Comparison of ENCODE assay signal across 15 cellular contexts in genomic region chr5:176400382-176401156, GRCh38. TPM values are rescaled to one million over a fixed set of nuclear protein-coding genes. Genes with fewer than 3 reads are reported as not detected.
DNase-seq lines count a peak whose midpoint lies in the region; ATAC-seq and TF ChIP-seq lines count a peak whose summit lies in the region.
"Had no signal": no experiment of that assay in that cellular context is flagged by ENCODE, and none has a peak within 500 bp of the region (broad histone marks: within the 10 kb centered on the region; RNA-seq: fewer than 3 reads in every experiment).

No MANE protein-coding gene starts in this region.

- H2BK5ac ChIP-seq in trophoblast cell (ENCODE audit: low read depth, low read length, poor library complexity) = no peak overlapping the region

- peak overlapping the region; percentile 99 for H3K27ac ChIP-seq in RWPE1
- H3K27ac ChIP-seq in trophoblast cell (ENCODE audit: low read depth, low read length) = no peak overlapping the region
- H3K27ac ChIP-seq in gastrocnemius medialis = no peak overlapping the region
- H3K27ac ChIP-seq in CD8-positive, alpha-beta T cell (ENCODE audit: low read depth, low read length) = no peak overlapping the region
- H3K27ac ChIP-seq: SJCRH30 had no signal

- intact Hi-C loops in left ventricle myocardium superior (cut with micrococcal nuclease) = no loop called here
- intact Hi-C loops in gastrocnemius medialis (cut with DNase I; ENCODE audit: low total_unique reads) = no loop called here
- intact Hi-C loops in CD8-positive, alpha-beta T cell (cut with DNase I, micrococcal nuclease) = no loop called here

- H3K4me1 ChIP-seq in trophoblast cell (ENCODE audit: control insufficient read depth in 1 of 2, insufficient read depth in 2 of 2, low read length in 2 of 2) (peaks cover 5 to 11% of the 10 kb centered on the region in 2 experiments), gastrocnemius medialis (peaks cover 0 to 3% of the 10 kb centered on the region in 2 donors)
- no peaks in the 10 kb centered on the region for H3K4me1 ChIP-seq in CD8-positive, alpha-beta T cell (ENCODE audit: insufficient read depth, low read length)
- H3K4me1 ChIP-seq: HAP-1, SJCRH30 had no signal

- no peak overlapping the region for H3K4me3 Mint-ChIP-seq in CD8-positive, alpha-beta T cell
- H3K4me3 Mint-ChIP-seq: activated CD4-positive, alpha-beta memory T cell treated with anti-CD3 and anti-CD28 coated beads, Interleukin-2, amount 10 ng/mL, durations not matched to agents 7 days and 5 days; nephron progenitor cell had no signal

- H3K14ac ChIP-seq in trophoblast cell (ENCODE audit: low read length) = no peak overlapping the region

- peaks cover 2% of the 10 kb centered on the region for H3K79me1 ChIP-seq in trophoblast cell (ENCODE audit: low read length)

- no peak for TF ChIP-seq POLR2A in gastrocnemius medialis (IDR thresholded peaks at IDR 0.05)

- no peak overlapping the region for H2BK120ac ChIP-seq in trophoblast cell (ENCODE audit: insufficient read depth, low read length, poor library complexity)

- H2AFZ ChIP-seq in trophoblast cell (ENCODE audit: insufficient read depth, low read length, poor library complexity) = no peak overlapping the region

- in situ Hi-C loops in gastrocnemius medialis (cut with MboI; ENCODE audit: low sequenced_read_pairs in 4 of 4) = loop anchor here in 1 of 4 donors (25.0 kb wide), 1 partner anchor 137 kb away; the partner anchor contains the start of genes CDHR2 and RNF44

- no peaks in the 10 kb centered on the region for H3K27me3 Mint-ChIP-seq in CD8-positive, alpha-beta T cell (ENCODE audit: low read depth)
- H3K27me3 Mint-ChIP-seq: activated CD4-positive, alpha-beta memory T cell treated with anti-CD3 and anti-CD28 coated beads, Interleukin-2, amount 10 ng/mL, durations not matched to agents 7 days and 5 days had no signal

- ATAC-seq in left ventricle myocardium superior = peak; percentile 24
- ATAC-seq in gastrocnemius medialis = no peak
- no peak for ATAC-seq in CD8-positive, alpha-beta T cell

- H3K4me1 Mint-ChIP-seq in CD8-positive, alpha-beta T cell (ENCODE audit: low read depth) = peaks cover 2% of the 10 kb centered on the region
- H3K4me1 Mint-ChIP-seq: activated CD4-positive, alpha-beta memory T cell treated with anti-CD3 and anti-CD28 coated beads, Interleukin-2, amount 10 ng/mL, durations not matched to agents 7 days and 5 days had no signal

- no peak overlapping the region for H3K4me3 ChIP-seq in trophoblast cell (ENCODE audit: low read depth, low read length)
- H3K4me3 ChIP-seq in gastrocnemius medialis = no peak overlapping the region
- H3K4me3 ChIP-seq in CD8-positive, alpha-beta T cell (ENCODE audit: low read depth, low read length) = no peak overlapping the region
- H3K4me3 ChIP-seq: HAP-1, SJCRH30 had no signal

- H3K9me3 ChIP-seq in trophoblast cell (ENCODE audit: insufficient read depth, low read depth, low read length) (no peaks in the 10 kb centered on the region), gastrocnemius medialis (no peaks in the 10 kb centered on the region)
- H3K9me3 ChIP-seq in CD8-positive, alpha-beta T cell (ENCODE audit: low read length) = no peaks in the 10 kb centered on the region
- H3K9me3 ChIP-seq: HAP-1, SJCRH30 had no signal

- H2AK5ac ChIP-seq in trophoblast cell (ENCODE audit: low read length) = no peak overlapping the region

- no peak overlapping the region for H4K8ac ChIP-seq in trophoblast cell (ENCODE audit: low read depth, low read length)

- no peak overlapping the region for H3K23ac ChIP-seq in trophoblast cell (ENCODE audit: low read length)

- POLR2A ChIA-PET in RWPE1 (lab: Yijun Ruan, JAX; ENCODE audit: low non-redundant PET) = interaction anchor here (0.5 to 0.6 kb wide), 2 partner anchors 11 to 12 kb away, joined by 3 read pairs; no protein-coding TSS in a partner anchor
- POLR2A ChIA-PET in CD8-positive, alpha-beta T cell (lab: Charles Lee) = no interaction called here

- no peaks in the 10 kb centered on the region for H3K9me3 Mint-ChIP-seq in CD8-positive, alpha-beta T cell
- H3K9me3 Mint-ChIP-seq: activated CD4-positive, alpha-beta memory T cell treated with anti-CD3 and anti-CD28 coated beads, Interleukin-2, amount 10 ng/mL, durations not matched to agents 7 days and 5 days; nephron progenitor cell had no signal

- peak overlapping the region; percentile 49 for H4K12ac ChIP-seq in trophoblast cell (ENCODE audit: low read depth, low read length)

- peaks cover 39 to 40% of the 10 kb centered on the region in 2 experiments for H3K36me3 ChIP-seq in trophoblast cell (ENCODE audit: control insufficient read depth in 1 of 2, insufficient read depth in 2 of 2, low read length in 2 of 2)
- H3K36me3 ChIP-seq in gastrocnemius medialis = peaks cover 0 to 46% of the 10 kb centered on the region in 2 donors
- H3K36me3 ChIP-seq in CD8-positive, alpha-beta T cell (ENCODE audit: insufficient read depth, low read length) = peaks cover 4% of the 10 kb centered on the region
- H3K36me3 ChIP-seq: SJCRH30 had no signal

- no peak overlapping the region for H2BK12ac ChIP-seq in trophoblast cell (ENCODE audit: low read length)

- H3K27me3 ChIP-seq in trophoblast cell (ENCODE audit: insufficient read depth, low read length) = no peaks in the 10 kb centered on the region
- no peaks in the 10 kb centered on the region for H3K27me3 ChIP-seq in gastrocnemius medialis
- no peaks in the 10 kb centered on the region for H3K27me3 ChIP-seq in CD8-positive, alpha-beta T cell (ENCODE audit: insufficient read depth, low read length)
- H3K27me3 ChIP-seq: SJCRH30 had no signal

- peaks cover 43% of the 10 kb centered on the region for H3K36me3 Mint-ChIP-seq in CD8-positive, alpha-beta T cell

- CTCF ChIA-PET in RWPE1 (lab: Yijun Ruan, JAX) = interaction anchor here (0.6 to 0.9 kb wide), 3 partner anchors 10 to 1816 kb away, joined by 3 to 6 read pairs (median 3); no protein-coding TSS in a partner anchor
- CTCF ChIA-PET in CD8-positive, alpha-beta T cell (lab: Charles Lee) = no interaction called here

- H3K4ac ChIP-seq in trophoblast cell (ENCODE audit: low read depth, low read length) = no peak overlapping the region

- no peak overlapping the region for H3K4me2 ChIP-seq in trophoblast cell (ENCODE audit: low read length)

- no peak overlapping the region for H3K9ac ChIP-seq in trophoblast cell (ENCODE audit: low read length)

- no peaks in the 10 kb centered on the region for H3K79me2 ChIP-seq in trophoblast cell (ENCODE audit: control insufficient read depth, insufficient read depth, low read length, poor library complexity)

- no peak overlapping the region for H3K27ac Mint-ChIP-seq in CD8-positive, alpha-beta T cell
- H3K27ac Mint-ChIP-seq: activated CD4-positive, alpha-beta memory T cell treated with anti-CD3 and anti-CD28 coated beads, Interleukin-2, amount 10 ng/mL, durations not matched to agents 7 days and 5 days; nephron progenitor cell had no signal

- TF ChIP-seq CTCF in RWPE1 (conservative IDR thresholded peaks at IDR 0.05; ENCODE audit: low read depth) (no peak), gastrocnemius medialis (IDR thresholded peaks at IDR 0.05 in 4 of 5, conservative IDR thresholded peaks at IDR 0.05 in 1 of 5) (no peak)
- TF ChIP-seq CTCF in CD8-positive, alpha-beta T cell (IDR thresholded peaks at IDR 0.05) = no peak

- H4K91ac ChIP-seq in trophoblast cell (ENCODE audit: low read depth, low read length) = no peak overlapping the region

- WGBS in trophoblast cell (ENCODE audit: extremely low coverage, insufficient coverage, insufficient read length) = no CpG with 5 or more reads among the region's 17 CpGs

- H3K18ac ChIP-seq in trophoblast cell (ENCODE audit: low read length) = no peak overlapping the region

- DNase-seq in DMS 273 (lab: John Stamatoyannopoulos, UW; ENCODE audit: unreplicated experiment) = peak; percentile 56
- DNase-seq in RWPE1 (ENCODE audit: low spot score) = peak; percentile 86
- peak; percentile 43 for DNase-seq in left ventricle myocardium superior
- DNase-seq in trophoblast cell = no peak
- DNase-seq in gastrocnemius medialis = no peak
- no peak for DNase-seq in CD8-positive, alpha-beta T cell
- DNase-seq in cerebellar cortex (ENCODE audit: low spot score) = no peak
- no peak for DNase-seq in globus pallidus (ENCODE audit: low spot score)
- DNase-seq: activated CD4-positive, alpha-beta memory T cell treated with anti-CD3 and anti-CD28 coated beads, Interleukin-2, amount 10 ng/mL, durations not matched to agents 7 days and 5 days; anterior cingulate cortex; NCI-H526 treated with DMSO at 0.1 percent for 48 hours; nephron progenitor cell; SJCRH30; substantia nigra had no signal

RNA-seq across cellular contexts. Expression of gene HIGD2A, which starts 12.0 kb away (rescaled TPM):
- total RNA-seq in left ventricle myocardium superior (222 TPM), gastrocnemius medialis (100 to 1,000 TPM; 189 to 274 (median 229) TPM)
- polyA plus RNA-seq in trophoblast cell (2013) = 172 and 175 TPM in 2 replicates
- total RNA-seq in CD8-positive, alpha-beta T cell = 100 to 1,000 TPM; 102 to 106 TPM

RNA-seq across cellular contexts. Expression of gene NOP16, which starts 12.2 kb away (rescaled TPM):
- total RNA-seq in left ventricle myocardium superior = 19.0 TPM
- polyA plus RNA-seq in trophoblast cell (2013) = 27.9 and 28.9 TPM in 2 replicates
- total RNA-seq in gastrocnemius medialis = 10 to 100 TPM; 21.6 to 43.5 (median 33.9) TPM
- total RNA-seq in CD8-positive, alpha-beta T cell = 10 to 100 TPM; 21.6 to 24.2 TPM

RNA-seq across cellular contexts. Expression of gene CLTB, which starts 15.8 kb away (rescaled TPM):
- total RNA-seq in left ventricle myocardium superior = 223 TPM
- 128 and 137 TPM in 2 replicates for polyA plus RNA-seq in trophoblast cell (2013)
- total RNA-seq in gastrocnemius medialis = 100 to 1,000 TPM; 261 to 386 (median 302) TPM
- total RNA-seq in CD8-positive, alpha-beta T cell = 10 to 100 TPM; 84.3 to 86.6 TPM

RNA-seq across cellular contexts. Expression of gene ARL10, which starts 35.3 kb away (rescaled TPM):
- 4.4 TPM for total RNA-seq in left ventricle myocardium superior
- polyA plus RNA-seq in trophoblast cell (2013) = 3.0 and 3.7 TPM in 2 replicates
- total RNA-seq in gastrocnemius medialis = 1 to 10 TPM; 1.4 to 4.7 (median 2.4) TPM
- total RNA-seq in CD8-positive, alpha-beta T cell = 1 to 10 TPM; 2.8 to 4.1 TPM

RNA-seq across cellular contexts. Expression of gene KIAA1191, which starts 39.0 kb away (rescaled TPM):
- total RNA-seq in left ventricle myocardium superior (82.2 TPM), gastrocnemius medialis (100 to 1,000 TPM in 1 of 4 donors, 10 to 100 TPM in 3; 76.3 to 174 (median 84.1) TPM)
- polyA plus RNA-seq in trophoblast cell (2013) = 60.9 and 62.1 TPM in 2 replicates
- total RNA-seq in CD8-positive, alpha-beta T cell = 10 to 100 TPM; 78.2 to 85.1 TPM

Comparison
In these comparisons a context has a peak if more than half of its experiments do, and no peak if none do; other contexts are left out.
1. DNase-seq: peak in DMS 273 (single experiment), RWPE1 (single experiment) and left ventricle myocardium superior (single experiment); none in trophoblast cell (0 of 2), gastrocnemius medialis (0 of 2), CD8-positive, alpha-beta T cell (0 of 7), cerebellar cortex (single experiment) and globus pallidus (single experiment).